Comparison of ENCODE assay signal across 14 cellular contexts in the genomic region with DNA sequence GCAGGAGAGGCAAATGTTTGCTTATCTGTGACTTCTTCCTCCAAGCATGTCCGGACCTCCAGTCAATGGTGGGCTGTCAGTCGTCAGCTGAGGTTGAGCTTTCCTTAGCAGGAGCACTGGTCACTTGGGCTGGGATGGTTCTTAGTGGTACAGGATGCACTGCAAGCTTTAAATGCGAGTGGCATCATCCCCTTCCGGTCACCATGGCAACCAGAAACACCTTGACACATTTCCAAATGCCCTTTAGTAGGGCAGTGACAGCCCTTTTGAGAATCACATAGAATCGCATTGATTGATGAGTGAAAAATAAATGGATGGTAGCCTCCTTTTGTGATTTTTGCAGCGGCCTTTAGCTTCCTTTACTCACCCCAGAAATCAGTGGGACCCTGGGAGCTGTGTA. TPM values are rescaled to one million over a fixed set of nuclear protein-coding genes. Genes with fewer than 3 reads are reported as not detected.
"Had no signal": no experiment of that assay in that cellular context is flagged by ENCODE, and none has a peak within 500 bp of the region (broad histone marks: within the 10 kb centered on the region; RNA-seq: fewer than 3 reads in every experiment).

No MANE protein-coding gene starts in this region.

- ATAC-seq: activated T-helper 17 cell treated with anti-CD3 and anti-CD28 coated beads, Interleukin-2, amount 50 U/mL, for 72 hours; body of pancreas; left colon had no signal

- H3K27ac ChIP-seq: body of pancreas, upper lobe of right lung had no signal

- H3K27me3 ChIP-seq: body of pancreas, upper lobe of right lung had no signal

- H3K4me3 ChIP-seq: body of pancreas, upper lobe of right lung had no signal

- H3K4me1 ChIP-seq: body of pancreas had no signal

- DNase-seq: activated CD4-positive, alpha-beta T cell treated with anti-CD3 and anti-CD28 coated beads, Interleukin-2, amount 50 U/mL, for 1 hour; activated naive CD4-positive, alpha-beta T cell treated with anti-CD3 and anti-CD28 coated beads for 36 hours; activated T-cell treated with anti-CD3 and anti-CD28 coated beads for 4 hours; body of pancreas; dermis blood vessel endothelial cell; foreskin fibroblast; glutamatergic neuron; left colon; stimulated activated CD4-positive, alpha-beta T cell treated with anti-CD3 and anti-CD28 coated beads, Interleukin-12 subunit alpha, Interleukin-12 subunit beta, amount 100 ng/mL, for 4 hours; stimulated activated naive CD4-positive, alpha-beta T cell; upper lobe of right lung had no signal

- H3K9me3 ChIP-seq: body of pancreas, upper lobe of right lung had no signal

- H3K36me3 ChIP-seq: upper lobe of right lung had no signal

RNA-seq across cellular contexts. Expression of a gene that starts 24.1 kb away (rescaled TPM):
- total RNA-seq: activated CD8-positive, alpha-beta memory T cell treated with anti-CD3 and anti-CD28 coated beads for 36 hours; activated naive CD4-positive, alpha-beta T cell treated with anti-CD3 and anti-CD28 coated beads for 36 hours; activated T-helper 17 cell treated with anti-CD3 and anti-CD28 coated beads, Interleukin-2, amount 50 U/mL, for 72 hours; body of pancreas had no signal
- polyA plus RNA-seq: neural cell had no signal
